26 cellular contexts compared by ENCODE assay signal in genomic region chr5:122473941-122474340, GRCh38.
"Had no signal": no experiment of that assay in that cellular context is flagged by ENCODE, and none has a peak within 500 bp of the region (broad histone marks: within the 10 kb centered on the region; RNA-seq: fewer than 3 reads in every experiment).

No MANE protein-coding gene starts in this region.

- H3K4me3 ChIP-seq: adrenal gland, SK-N-MC had no signal

- H3K4me3 Mint-ChIP-seq: activated CD4-positive, alpha-beta T cell treated with anti-CD3 and anti-CD28 coated beads for 36 hours; activated CD8-positive, alpha-beta T cell treated with anti-CD3 and anti-CD28 coated beads, Interleukin-2, amount 10 ng/mL, durations not matched to agents 7 days and 5 days; activated naive CD8-positive, alpha-beta T cell treated with anti-CD3 and anti-CD28 coated beads, Interleukin-2, amount 10 ng/mL, durations not matched to agents 7 days and 5 days; T-cell had no signal

- H3K27me3 ChIP-seq: adrenal gland had no signal

- H3K36me3 Mint-ChIP-seq: activated naive CD8-positive, alpha-beta T cell treated with anti-CD3 and anti-CD28 coated beads, Interleukin-2, amount 10 ng/mL, durations not matched to agents 7 days and 5 days; T-cell had no signal

- H3K27ac Mint-ChIP-seq: activated CD4-positive, alpha-beta T cell treated with anti-CD3 and anti-CD28 coated beads for 36 hours; activated CD8-positive, alpha-beta T cell treated with anti-CD3 and anti-CD28 coated beads, Interleukin-2, amount 10 ng/mL, durations not matched to agents 7 days and 5 days; activated naive CD8-positive, alpha-beta T cell treated with anti-CD3 and anti-CD28 coated beads, Interleukin-2, amount 10 ng/mL, durations not matched to agents 7 days and 5 days; T-cell had no signal

- H3K27me3 Mint-ChIP-seq: activated naive CD8-positive, alpha-beta T cell treated with anti-CD3 and anti-CD28 coated beads, Interleukin-2, amount 10 ng/mL, durations not matched to agents 7 days and 5 days had no signal

- FAIRE-seq: TTC549 had no signal

- ATAC-seq: activated CD4-positive, alpha-beta T cell treated with anti-CD3 and anti-CD28 coated beads for 36 hours; activated CD8-positive, alpha-beta T cell treated with anti-CD3 and anti-CD28 coated beads, Interleukin-2, amount 10 ng/mL, durations not matched to agents 7 days and 5 days; Panc1; Right ventricle myocardium inferior; T-cell had no signal

- H3K9me3 ChIP-seq: adrenal gland had no signal

- H3K27ac ChIP-seq: adrenal gland, SK-N-MC, VCaP had no signal

- H3K4me1 ChIP-seq: adrenal gland had no signal

- H3K9me3 Mint-ChIP-seq: activated naive CD8-positive, alpha-beta T cell treated with anti-CD3 and anti-CD28 coated beads, Interleukin-2, amount 10 ng/mL, durations not matched to agents 7 days and 5 days; T-cell had no signal

- DNase-seq: activated CD4-positive, alpha-beta T cell treated with anti-CD3 and anti-CD28 coated beads for 36 hours; activated CD8-positive, alpha-beta memory T cell treated with anti-CD3 and anti-CD28 coated beads, Interleukin-2, amount 50 U/mL, for 48 hours; activated CD8-positive, alpha-beta T cell treated with anti-CD3 and anti-CD28 coated beads, Interleukin-2, amount 10 ng/mL, durations not matched to agents 7 days and 5 days; activated naive CD4-positive, alpha-beta T cell treated with anti-CD3 and anti-CD28 coated beads, Interleukin-2, amount 50 U/mL, for 16 hours; activated naive CD8-positive, alpha-beta T cell treated with anti-CD3 and anti-CD28 coated beads, Interleukin-2, amount 10 ng/mL, durations not matched to agents 7 days and 5 days; activated T-cell treated with anti-CD3 and anti-CD28 coated beads, Interleukin-2, amount 50 U/mL, for 1 hour; adrenal gland; anterior cingulate cortex; NCI-H1105; NCI-H1436; NCI-H1694 treated with DMSO at 0.1 percent for 48 hours; NCI-H2029 treated with DMSO at 0.1 percent for 48 hours; NCI-H345; NCI-H510A; NCI-H526 treated with DMSO at 0.1 percent for 48 hours; NCI-H82; NK-92 treated with Interleukin-12 subunit alpha and Interleukin-12 subunit beta, amount 100 ng/mL, for 24 hours; OCI-M1; T-cell; T-helper 2 cell; T1000 had no signal

- H3K4me1 Mint-ChIP-seq: activated CD4-positive, alpha-beta T cell treated with anti-CD3 and anti-CD28 coated beads for 36 hours; activated naive CD8-positive, alpha-beta T cell treated with anti-CD3 and anti-CD28 coated beads, Interleukin-2, amount 10 ng/mL, durations not matched to agents 7 days and 5 days; T-cell had no signal

- H3K36me3 ChIP-seq: adrenal gland had no signal
